Comparison of ENCODE assay signal across 24 cellular contexts in genomic region chr3:147216143-147216673, GRCh38.
"Had no signal": no experiment of that assay in that cellular context is flagged by ENCODE, and none has a peak within 500 bp of the region (broad histone marks: within the 10 kb centered on the region; RNA-seq: fewer than 3 reads in every experiment).

No MANE protein-coding gene starts in this region.

- H3K9me3 ChIP-seq: esophagus muscularis mucosa, gastrocnemius medialis, left ventricle myocardium inferior, thoracic aorta, vagina had no signal

- H2AFZ ChIP-seq: neural progenitor cell had no signal

- H3K27me3 Mint-ChIP-seq: activated CD4-positive, alpha-beta memory T cell treated with anti-CD3 and anti-CD28 coated beads for 36 hours; activated naive CD4-positive, alpha-beta T cell treated with anti-CD3 and anti-CD28 coated beads, Interleukin-2, amount 10 ng/mL, durations not matched to agents 7 days and 5 days; type B pancreatic cell had no signal

- DNase-seq: activated CD4-positive, alpha-beta memory T cell treated with anti-CD3 and anti-CD28 coated beads for 36 hours; activated CD4-positive, alpha-beta T cell treated with anti-CD3 and anti-CD28 coated beads for 48 hours; activated effector memory CD4-positive, alpha-beta T cell treated with anti-CD3 and anti-CD28 coated beads, Interleukin-2, amount 50 U/mL, for 16 hours; activated naive CD4-positive, alpha-beta T cell treated with anti-CD3 and anti-CD28 coated beads, Interleukin-2, amount 10 ng/mL, durations not matched to agents 7 days and 5 days; activated T-cell treated with anti-CD3 and anti-CD28 coated beads for 4 hours; cerebellar nuclear complex; gastrocnemius medialis; hippocampal formation; kidney glomerular epithelial cell; left ventricle myocardium inferior; mammary epithelial cell; naive thymus-derived CD8-positive, alpha-beta T cell; stimulated activated CD4-positive, alpha-beta T cell treated with anti-CD3 and anti-CD28 coated beads, Interleukin-15, amount 100 ng/mL, for 24 hours; stimulated activated CD8-positive, alpha-beta memory T cell treated with anti-CD3 and anti-CD28 coated beads, Interleukin-4, amount 100 ng/mL, for 48 hours; stimulated activated naive CD4-positive, alpha-beta T cell had no signal

- H3K4me3 Mint-ChIP-seq: activated CD4-positive, alpha-beta memory T cell treated with anti-CD3 and anti-CD28 coated beads for 36 hours; activated naive CD4-positive, alpha-beta T cell treated with anti-CD3 and anti-CD28 coated beads, Interleukin-2, amount 10 ng/mL, durations not matched to agents 7 days and 5 days; mesothelial cell of epicardium; naive thymus-derived CD8-positive, alpha-beta T cell; neural progenitor cell; type B pancreatic cell had no signal

- H3K36me3 Mint-ChIP-seq: activated CD4-positive, alpha-beta memory T cell treated with anti-CD3 and anti-CD28 coated beads for 36 hours; activated naive CD4-positive, alpha-beta T cell treated with anti-CD3 and anti-CD28 coated beads, Interleukin-2, amount 10 ng/mL, durations not matched to agents 7 days and 5 days; mesothelial cell of epicardium; naive thymus-derived CD8-positive, alpha-beta T cell; neural progenitor cell; type B pancreatic cell had no signal

- H3K27me3 ChIP-seq: esophagus muscularis mucosa, gastrocnemius medialis, neural progenitor cell, vagina had no signal

- H3K9me3 Mint-ChIP-seq: mesothelial cell of epicardium, neural progenitor cell, type B pancreatic cell had no signal

- H3K4me1 ChIP-seq: esophagus muscularis mucosa, gastrocnemius medialis, left ventricle myocardium inferior, neural progenitor cell, vagina had no signal

- H3K27ac Mint-ChIP-seq: activated CD4-positive, alpha-beta memory T cell treated with anti-CD3 and anti-CD28 coated beads for 36 hours; activated naive CD4-positive, alpha-beta T cell treated with anti-CD3 and anti-CD28 coated beads, Interleukin-2, amount 10 ng/mL, durations not matched to agents 7 days and 5 days; mesothelial cell of epicardium; naive thymus-derived CD8-positive, alpha-beta T cell; neural progenitor cell; type B pancreatic cell had no signal

- H3K27ac ChIP-seq: coronary artery, esophagus muscularis mucosa, gastrocnemius medialis, left ventricle myocardium inferior, neural progenitor cell, thoracic aorta, vagina had no signal

- H3K4me3 ChIP-seq: coronary artery, esophagus muscularis mucosa, gastrocnemius medialis, left ventricle myocardium inferior, neural progenitor cell, smooth muscle cell, thoracic aorta, vagina had no signal

- ATAC-seq: gastrocnemius medialis; naive thymus-derived CD8-positive, alpha-beta T cell; sciatic nerve had no signal

- H3K4me1 Mint-ChIP-seq: activated naive CD4-positive, alpha-beta T cell treated with anti-CD3 and anti-CD28 coated beads, Interleukin-2, amount 10 ng/mL, durations not matched to agents 7 days and 5 days; mesothelial cell of epicardium; naive thymus-derived CD8-positive, alpha-beta T cell had no signal

- H3K36me3 ChIP-seq: esophagus muscularis mucosa, gastrocnemius medialis, left ventricle myocardium inferior, neural progenitor cell, thoracic aorta, vagina had no signal
